ENCODE assay signal across 8 cellular contexts in the genomic region with DNA sequence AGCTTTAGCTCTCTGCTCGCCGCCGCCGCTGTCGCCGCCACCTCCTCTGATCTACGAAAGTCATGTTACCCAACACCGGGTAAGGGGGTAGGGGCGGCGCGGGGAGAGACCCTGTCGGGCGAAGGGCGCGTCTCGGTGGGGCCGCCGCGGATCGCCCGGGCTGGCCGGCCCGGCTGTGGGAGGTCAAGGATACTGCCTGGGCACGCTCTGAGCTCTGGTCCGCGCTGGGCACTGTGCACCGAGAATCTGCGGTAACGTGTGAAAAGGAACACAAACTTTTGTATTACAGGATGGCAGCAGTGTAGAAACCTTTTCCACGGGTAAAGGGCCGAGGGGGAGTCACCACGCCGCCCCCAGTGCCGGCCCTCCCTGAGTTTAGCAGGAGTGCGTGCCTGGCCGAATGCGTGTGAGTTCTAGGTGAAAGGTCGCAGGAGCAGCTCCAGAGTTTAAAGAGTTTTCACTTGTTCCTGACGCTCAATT. TPM values are rescaled to one million over a fixed set of nuclear protein-coding genes. Genes with fewer than 3 reads are reported as not detected.
DNase-seq lines count a peak whose midpoint lies in the region; ATAC-seq and TF ChIP-seq lines count a peak whose summit lies in the region.

A gene (plus strand): TSS at position 7 of the 480 bp plus-strand sequence. CDS start 56 bp downstream, at position 63.

- H3K27ac ChIP-seq in ACC112 (ENCODE audit: low read depth, low read length) (peak within 1 kb of the TSS; percentile 84), thoracic aorta (peak within 1 kb of the TSS; percentile 96)

- H2AFZ ChIP-seq in ACC112 (ENCODE audit: low read length, unreplicated experiment), result peak within 1 kb of the TSS; percentile 92

- H3K4me3 ChIP-seq in ACC112 (ENCODE audit: low read depth, low read length) (peak within 1 kb of the TSS; percentile 91), endocrine pancreas (ENCODE audit: control insufficient read depth, insufficient read depth, low read length) (peak within 1 kb of the TSS; percentile 92), thoracic aorta (peak within 1 kb of the TSS; percentile 93)

- DNase-seq in midbrain (lab: John Stamatoyannopoulos, UW), result peak; percentile 60
- DNase-seq in thoracic aorta (ENCODE audit: low spot score), result peak; percentile 8
- DNase-seq in GM03348 (ENCODE audit: low spot score), result no peak

- H3K36me3 ChIP-seq in ACC112 (ENCODE audit: insufficient read depth, low read length) (no peaks in the 10 kb centered on the region), endocrine pancreas (ENCODE audit: control insufficient read depth, insufficient read depth, low read length) (no peaks in the 10 kb centered on the region), thoracic aorta (no peaks in the 10 kb centered on the region)

- no peak for TF ChIP-seq CTCF in thoracic aorta (IDR thresholded peaks at IDR 0.05)

- H3K27me3 ChIP-seq in ACC112 (ENCODE audit: insufficient read depth, low read length), result no peaks in the 10 kb centered on the region
- no peaks in the 10 kb centered on the region for H3K27me3 ChIP-seq in endocrine pancreas (ENCODE audit: control insufficient read depth, insufficient read depth, low read length)
- H3K27me3 ChIP-seq in thoracic aorta (replicated peaks; ENCODE audit: insufficient read depth), result no peaks in the 10 kb centered on the region

- peaks cover 70% of the 10 kb centered on the region for H3K79me2 ChIP-seq in ACC112 (ENCODE audit: control insufficient read depth, insufficient read depth, low read length, unreplicated experiment)

- ATAC-seq in GM18873 (IDR thresholded peaks at IDR 0.05; ENCODE audit: low FRiP score, unreplicated experiment) (peak; percentile 23), HG03108 (IDR thresholded peaks at IDR 0.05; ENCODE audit: unreplicated experiment) (peak; percentile 18), SK-N-SH treated with all-trans-retinoic acid at 6 μM for 48 hours (peak; percentile 77), thoracic aorta (ENCODE audit: insufficient number of reproducible peaks, low FRiP score, low read depth) (peak; percentile 30)

- H3K4me1 ChIP-seq in ACC112 (ENCODE audit: control insufficient read depth, insufficient read depth, low read length, unreplicated experiment) (peaks cover 33% of the 10 kb centered on the region), endocrine pancreas (ENCODE audit: control insufficient read depth, insufficient read depth, low read length) (peaks cover 18% of the 10 kb centered on the region), thoracic aorta (ENCODE audit: control insufficient read depth in 1 of 2, low read depth in 2 of 2) (peaks cover 43 to 56% of the 10 kb centered on the region in 2 donors)

- H3K9me3 ChIP-seq in endocrine pancreas (ENCODE audit: control insufficient read depth, low read length) (no peaks in the 10 kb centered on the region), thoracic aorta (no peaks in the 10 kb centered on the region)

- peak within 1 kb of the TSS; percentile 88 for H3K9ac ChIP-seq in endocrine pancreas (ENCODE audit: control insufficient read depth, insufficient read depth, low read length)

TF ChIP-seq in SK-N-SH treated with all-trans-retinoic acid at 6 μM for 48 hours, 23 proteins besides CTCF, POLR2A, EP300 and RAD21:
- no peak for TF ChIP-seq GLIS3 (CRISPR knock-in tag; IDR thresholded peaks at IDR 0.05)
- TF ChIP-seq RARB (CRISPR knock-in tag; IDR thresholded peaks at IDR 0.05), result no peak
- TF ChIP-seq, protein P1, sequence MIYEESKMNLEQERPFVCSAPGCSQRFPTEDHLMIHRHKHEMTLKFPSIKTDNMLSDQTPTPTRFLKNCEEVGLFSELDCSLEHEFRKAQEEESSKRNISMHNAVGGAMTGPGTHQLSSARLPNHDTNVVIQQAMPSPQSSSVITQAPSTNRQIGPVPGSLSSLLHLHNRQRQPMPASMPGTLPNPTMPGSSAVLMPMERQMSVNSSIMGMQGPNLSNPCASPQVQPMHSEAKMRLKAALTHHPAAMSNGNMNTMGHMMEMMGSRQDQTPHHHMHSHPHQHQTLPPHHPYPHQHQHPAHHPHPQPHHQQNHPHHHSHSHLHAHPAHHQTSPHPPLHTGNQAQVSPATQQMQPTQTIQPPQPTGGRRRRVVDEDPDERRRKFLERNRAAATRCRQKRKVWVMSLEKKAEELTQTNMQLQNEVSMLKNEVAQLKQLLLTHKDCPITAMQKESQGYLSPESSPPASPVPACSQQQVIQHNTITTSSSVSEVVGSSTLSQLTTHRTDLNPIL (CRISPR knock-in tag; IDR thresholded peaks at IDR 0.05; ENCODE audit: low read depth), result no peak
- TF ChIP-seq TOX (CRISPR knock-in tag; IDR thresholded peaks at IDR 0.05; ENCODE audit: borderline replicate concordance), result no peak
- no peak for TF ChIP-seq ZFP30 (CRISPR knock-in tag; IDR thresholded peaks at IDR 0.05)
- TF ChIP-seq SNAI2 (CRISPR knock-in tag; IDR thresholded peaks at IDR 0.05), result no peak
- no peak for TF ChIP-seq ARNTL (CRISPR knock-in tag; IDR thresholded peaks at IDR 0.05; ENCODE audit: borderline replicate concordance, low read depth)
- TF ChIP-seq, protein P2, sequence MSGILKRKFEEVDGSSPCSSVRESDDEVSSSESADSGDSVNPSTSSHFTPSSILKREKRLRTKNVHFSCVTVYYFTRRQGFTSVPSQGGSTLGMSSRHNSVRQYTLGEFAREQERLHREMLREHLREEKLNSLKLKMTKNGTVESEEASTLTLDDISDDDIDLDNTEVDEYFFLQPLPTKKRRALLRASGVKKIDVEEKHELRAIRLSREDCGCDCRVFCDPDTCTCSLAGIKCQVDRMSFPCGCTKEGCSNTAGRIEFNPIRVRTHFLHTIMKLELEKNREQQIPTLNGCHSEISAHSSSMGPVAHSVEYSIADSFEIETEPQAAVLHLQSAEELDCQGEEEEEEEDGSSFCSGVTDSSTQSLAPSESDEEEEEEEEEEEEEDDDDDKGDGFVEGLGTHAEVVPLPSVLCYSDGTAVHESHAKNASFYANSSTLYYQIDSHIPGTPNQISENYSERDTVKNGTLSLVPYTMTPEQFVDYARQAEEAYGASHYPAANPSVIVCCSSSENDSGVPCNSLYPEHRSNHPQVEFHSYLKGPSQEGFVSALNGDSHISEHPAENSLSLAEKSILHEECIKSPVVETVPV (CRISPR knock-in tag; IDR thresholded peaks at IDR 0.05), result no peak
- no peak for TF ChIP-seq ZFP3 (CRISPR knock-in tag; IDR thresholded peaks at IDR 0.05)
- no peak for TF ChIP-seq CSDC2 (CRISPR knock-in tag; IDR thresholded peaks at IDR 0.05)
- TF ChIP-seq BACH2 (CRISPR knock-in tag; IDR thresholded peaks at IDR 0.05; ENCODE audit: borderline replicate concordance), result no peak
- TF ChIP-seq, protein P3, sequence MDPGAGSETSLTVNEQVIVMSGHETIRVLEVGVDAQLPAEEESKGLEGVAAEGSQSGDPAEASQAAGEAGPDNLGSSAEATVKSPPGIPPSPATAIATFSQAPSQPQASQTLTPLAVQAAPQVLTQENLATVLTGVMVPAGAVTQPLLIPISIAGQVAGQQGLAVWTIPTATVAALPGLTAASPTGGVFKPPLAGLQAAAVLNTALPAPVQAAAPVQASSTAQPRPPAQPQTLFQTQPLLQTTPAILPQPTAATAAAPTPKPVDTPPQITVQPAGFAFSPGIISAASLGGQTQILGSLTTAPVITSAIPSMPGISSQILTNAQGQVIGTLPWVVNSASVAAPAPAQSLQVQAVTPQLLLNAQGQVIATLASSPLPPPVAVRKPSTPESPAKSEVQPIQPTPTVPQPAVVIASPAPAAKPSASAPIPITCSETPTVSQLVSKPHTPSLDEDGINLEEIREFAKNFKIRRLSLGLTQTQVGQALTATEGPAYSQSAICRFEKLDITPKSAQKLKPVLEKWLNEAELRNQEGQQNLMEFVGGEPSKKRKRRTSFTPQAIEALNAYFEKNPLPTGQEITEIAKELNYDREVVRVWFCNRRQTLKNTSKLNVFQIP (CRISPR knock-in tag; IDR thresholded peaks at IDR 0.05; ENCODE audit: borderline replicate concordance, low read depth), result no peak
- no peak for TF ChIP-seq ZC3H10 (CRISPR knock-in tag; IDR thresholded peaks at IDR 0.05)
- no peak for TF ChIP-seq PPARA (CRISPR knock-in tag; IDR thresholded peaks at IDR 0.05; ENCODE audit: borderline replicate concordance)
- no peak for TF ChIP-seq ZNF8 (CRISPR knock-in tag; IDR thresholded peaks at IDR 0.05)
- no peak for TF ChIP-seq ZNF565 (CRISPR knock-in tag; conservative IDR thresholded peaks at IDR 0.05; ENCODE audit: low read depth)
- no peak for TF ChIP-seq ISL1 (CRISPR knock-in tag; IDR thresholded peaks at IDR 0.05)
- no peak for TF ChIP-seq ZNF70 (CRISPR knock-in tag; IDR thresholded peaks at IDR 0.05)
- no peak for TF ChIP-seq OSR1 (CRISPR knock-in tag; IDR thresholded peaks at IDR 0.05)

RNA-seq across cellular contexts. Expression of the gene that starts here (rescaled TPM):
- total RNA-seq in thoracic aorta, result 10 to 100 TPM; 31.7 to 36.3 TPM

Comparison
In these comparisons a context has a peak if more than half of its experiments do, and no peak if none do; other contexts are left out.
1. ATAC-seq: peak in every context shown above with its lines; median percentile 77 in SK-N-SH treated with all-trans-retinoic acid at 6 μM for 48 hours; 30 in thoracic aorta; 23 in GM18873; 18 in HG03108.